ENCODE assay signal across 24 cellular contexts in genomic region chr4:119665718-119666117, GRCh38.
"Had no signal": no experiment of that assay in that cellular context is flagged by ENCODE, and none has a peak within 500 bp of the region (broad histone marks: within the 10 kb centered on the region; RNA-seq: fewer than 3 reads in every experiment).

No MANE protein-coding gene starts in this region.

- H3K4me1 ChIP-seq: breast epithelium had no signal

- H3K27ac ChIP-seq: breast epithelium had no signal

- FAIRE-seq: RCC 7860 had no signal

- H3K36me3 ChIP-seq: breast epithelium had no signal

- ATAC-seq: activated CD8-positive, alpha-beta T cell treated with anti-CD3 and anti-CD28 coated beads, Interleukin-2, amount 10 ng/mL, durations not matched to agents 7 days and 5 days had no signal

- H3K27ac Mint-ChIP-seq: activated CD8-positive, alpha-beta T cell treated with anti-CD3 and anti-CD28 coated beads, Interleukin-2, amount 10 ng/mL, durations not matched to agents 7 days and 5 days; activated naive CD4-positive, alpha-beta T cell treated with anti-CD3 and anti-CD28 coated beads, Interleukin-2, amount 50 U/mL, for 24 hours; activated T-cell treated with anti-CD3 and anti-CD28 coated beads, Interleukin-2, amount 50 U/mL, for 24 hours; activated T-helper 1 cell treated with anti-CD3 and anti-CD28 coated beads, Interleukin-12 subunit alpha, Interleukin-12 subunit beta, Interleukin-2, Interleukin-4 antibody, amounts not matched to agents 30 ng/mL and 10 ng/mL and 1 ng/mL, durations not matched to agents 14 hours and 24 hours and 36 hours; T-helper 1 cell treated with Interleukin-12 subunit alpha and Interleukin-12 subunit beta and Interleukin-4 antibody, amounts not matched to agents 30 μg/mL and 1 μg/mL, for 36 hours had no signal

- H3K4me3 Mint-ChIP-seq: activated CD8-positive, alpha-beta T cell treated with anti-CD3 and anti-CD28 coated beads, Interleukin-2, amount 10 ng/mL, durations not matched to agents 7 days and 5 days; activated naive CD4-positive, alpha-beta T cell treated with anti-CD3 and anti-CD28 coated beads, Interleukin-2, amount 50 U/mL, for 24 hours; activated T-cell treated with anti-CD3 and anti-CD28 coated beads, Interleukin-2, amount 50 U/mL, for 24 hours; activated T-helper 1 cell treated with anti-CD3 and anti-CD28 coated beads, Interleukin-12 subunit alpha, Interleukin-12 subunit beta, Interleukin-2, Interleukin-4 antibody, amounts not matched to agents 30 ng/mL and 10 ng/mL and 1 ng/mL, durations not matched to agents 14 hours and 24 hours and 36 hours; T-helper 1 cell treated with Interleukin-12 subunit alpha and Interleukin-12 subunit beta and Interleukin-4 antibody, amounts not matched to agents 30 μg/mL and 1 μg/mL, for 36 hours had no signal

- H3K9me3 Mint-ChIP-seq: activated naive CD4-positive, alpha-beta T cell treated with anti-CD3 and anti-CD28 coated beads, Interleukin-2, amount 50 U/mL, for 24 hours; activated T-cell treated with anti-CD3 and anti-CD28 coated beads, Interleukin-2, amount 50 U/mL, for 24 hours; activated T-helper 1 cell treated with anti-CD3 and anti-CD28 coated beads, Interleukin-12 subunit alpha, Interleukin-12 subunit beta, Interleukin-2, Interleukin-4 antibody, amounts not matched to agents 30 ng/mL and 10 ng/mL and 1 ng/mL, durations not matched to agents 14 hours and 24 hours and 36 hours; T-helper 1 cell treated with Interleukin-12 subunit alpha and Interleukin-12 subunit beta and Interleukin-4 antibody, amounts not matched to agents 30 μg/mL and 1 μg/mL, for 36 hours had no signal

- H3K36me3 Mint-ChIP-seq: activated naive CD4-positive, alpha-beta T cell treated with anti-CD3 and anti-CD28 coated beads, Interleukin-2, amount 50 U/mL, for 24 hours had no signal

- H3K4me3 ChIP-seq: breast epithelium had no signal

- DNase-seq: activated CD4-positive, alpha-beta T cell treated with anti-CD3 and anti-CD28 coated beads for 48 hours; activated CD4-positive, alpha-beta T cell treated with anti-CD3 and anti-CD28 coated beads, Interleukin-2, amount 50 U/mL, for 4 hours; activated CD4-positive, CD25-positive, alpha-beta regulatory T cell treated with anti-CD3 and anti-CD28 coated beads, Interleukin-2, amount 50 U/mL, for 72 hours; activated CD8-positive, alpha-beta memory T cell treated with anti-CD3 and anti-CD28 coated beads, Interleukin-2, amount 50 U/mL, for 48 hours; activated CD8-positive, alpha-beta T cell treated with anti-CD3 and anti-CD28 coated beads, Interleukin-2, amount 10 ng/mL, durations not matched to agents 7 days and 5 days; activated effector memory CD4-positive, alpha-beta T cell treated with Interleukin-2 at 50 U/mL for 16 hours; activated naive CD4-positive, alpha-beta T cell; activated T-cell treated with anti-CD3 and anti-CD28 coated beads, Interleukin-2, amount 50 U/mL, for 24 hours; aorta; caudate nucleus; Kasumi-1; NCI-H1092; NCI-H1417; NCI-H1930; NCI-H345; NCI-H510A; NCI-H526 treated with DMSO at 0.1 percent for 48 hours; NCI-H82; SHP77 treated with DMSO at 0.1 percent for 48 hours had no signal

- H3K9me3 ChIP-seq: breast epithelium had no signal

- H3K27me3 ChIP-seq: breast epithelium had no signal

- H3K4me1 Mint-ChIP-seq: activated naive CD4-positive, alpha-beta T cell treated with anti-CD3 and anti-CD28 coated beads, Interleukin-2, amount 50 U/mL, for 24 hours had no signal
